ENCODE assay signal across 8 cellular contexts in the genomic region with DNA sequence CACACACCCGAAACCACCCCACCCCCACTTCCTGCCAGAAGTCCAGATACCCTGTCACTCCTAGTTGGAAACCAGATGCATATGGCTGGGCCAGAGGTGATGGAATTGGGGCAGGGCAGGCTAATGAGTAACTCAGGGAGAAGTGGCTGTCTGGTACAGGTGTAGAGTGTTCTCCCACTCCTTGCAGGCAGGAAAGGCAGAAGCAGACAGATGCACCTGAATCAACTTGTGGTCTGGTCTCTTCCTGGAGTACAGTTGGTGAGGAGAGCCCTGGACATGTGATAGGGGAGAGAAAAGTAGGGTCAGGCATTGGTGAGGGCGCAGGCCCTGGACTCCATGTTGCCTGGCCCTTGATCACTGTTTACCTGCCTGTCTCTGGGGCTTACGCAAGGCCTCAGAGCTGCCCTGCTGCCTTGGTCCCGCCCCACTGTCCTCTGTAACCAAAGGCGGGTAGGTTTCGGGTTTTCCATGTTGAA. TPM values are rescaled to one million over a fixed set of nuclear protein-coding genes. Genes with fewer than 3 reads are reported as not detected.
DNase-seq lines count a peak whose midpoint lies in the region; ATAC-seq, FAIRE-seq and TF ChIP-seq lines count a peak whose summit lies in the region.

No MANE protein-coding gene starts in this region.

- no peak overlapping the region for H3K4me3 ChIP-seq in CD8-positive, alpha-beta T cell (ENCODE audit: low read depth, low read length)

- H3K27ac Mint-ChIP-seq in CD8-positive, alpha-beta T cell, result no peak overlapping the region
- H3K27ac Mint-ChIP-seq in MCF 10A (ENCODE audit: low read depth, unreplicated experiment) (no peak overlapping the region), mesothelial cell of epicardium (peak overlapping the region; percentile 98)

- no peak overlapping the region for H3K27ac ChIP-seq in CD8-positive, alpha-beta T cell (ENCODE audit: low read depth, low read length)

- no peak for FAIRE-seq in H54 (lab: Jason Lieb, UNC)

- DNase-seq in CD8-positive, alpha-beta T cell, result no peak
- DNase-seq in KBM-7, result peak; percentile 45
- DNase-seq in MCF 10A (ENCODE audit: unreplicated experiment), result peak; percentile 71
- peak in 1 of 2 experiments; percentile 45 for DNase-seq in mesothelial cell of epicardium (ENCODE audit: low spot score in 2 of 2, unreplicated experiment in 2 of 2)
- no peak for DNase-seq in NCI-H1694 (lab: John Stamatoyannopoulos, UW)
- DNase-seq in H54 (ENCODE audit: insufficient read length, low spot score), result no peak

- H3K36me3 Mint-ChIP-seq in CD8-positive, alpha-beta T cell, result no peaks in the 10 kb centered on the region
- H3K36me3 Mint-ChIP-seq in MCF 10A (ENCODE audit: insufficient read depth, unreplicated experiment), result peaks cover 4% of the 10 kb centered on the region
- no peaks in the 10 kb centered on the region for H3K36me3 Mint-ChIP-seq in mesothelial cell of epicardium

- BruUV-seq in MCF 10A (replicated peaks; lab: Mats Ljungman, UMichigan), result no TSS peak

- in situ Hi-C loops in KBM-7 (cut with MboI; ENCODE audit: low pct_unique_long_range_greater_than_20kb, low sequenced_read_pairs), result no loop called here

- no peak for TF ChIP-seq CTCF in CD8-positive, alpha-beta T cell (IDR thresholded peaks at IDR 0.05)
- TF ChIP-seq CTCF in MCF 10A (IDR thresholded peaks at IDR 0.05; ENCODE audit: unreplicated experiment), result no peak
- no peak for TF ChIP-seq CTCF in mesothelial cell of epicardium (IDR thresholded peaks at IDR 0.05; ENCODE audit: unreplicated experiment)

- POLR2A ChIA-PET in CD8-positive, alpha-beta T cell (lab: Charles Lee), result no interaction called here
- POLR2A ChIA-PET in MCF 10A (lab: Yijun Ruan, JAX), result interaction anchor here (0.6 to 0.9 kb wide), 3 partner anchors 56 to 503 kb away, joined by 3 to 7 read pairs (median 3); no protein-coding TSS in a partner anchor

- H3K9me3 Mint-ChIP-seq in CD8-positive, alpha-beta T cell, result no peaks in the 10 kb centered on the region
- H3K9me3 Mint-ChIP-seq in MCF 10A (ENCODE audit: unreplicated experiment), result no peaks in the 10 kb centered on the region
- H3K9me3 Mint-ChIP-seq in mesothelial cell of epicardium, result no peaks in the 10 kb centered on the region

- CTCF ChIA-PET in CD8-positive, alpha-beta T cell (lab: Charles Lee), result interaction anchor here (0.6 kb wide), 1 partner anchor 78 kb away, joined by 3 read pairs; no protein-coding TSS in a partner anchor
- CTCF ChIA-PET in MCF 10A (lab: Yijun Ruan, JAX), result interaction anchor here (0.5 kb wide), 1 partner anchor 78 kb away, joined by 6 read pairs; no protein-coding TSS in a partner anchor

- H3K36me3 ChIP-seq in CD8-positive, alpha-beta T cell (ENCODE audit: insufficient read depth, low read length), result no peaks in the 10 kb centered on the region

- peak overlapping the region; percentile 8 for H3K4me3 Mint-ChIP-seq in CD8-positive, alpha-beta T cell
- no peak overlapping the region for H3K4me3 Mint-ChIP-seq in MCF 10A (ENCODE audit: unreplicated experiment)
- peak overlapping the region; percentile 75 for H3K4me3 Mint-ChIP-seq in mesothelial cell of epicardium

- ATAC-seq in CD8-positive, alpha-beta T cell, result no peak
- ATAC-seq in HG03097 (IDR thresholded peaks at IDR 0.05; ENCODE audit: low FRiP score, unreplicated experiment) (no peak), HG03196 (IDR thresholded peaks at IDR 0.05; ENCODE audit: unreplicated experiment) (no peak)

- intact Hi-C loops in CD8-positive, alpha-beta T cell (cut with DNase I, micrococcal nuclease), result loop anchor here in 1 of 2 experiments (5.0 kb wide), 1 partner anchor 71 kb away; no protein-coding TSS in a partner anchor
- intact Hi-C loops in MCF 10A (cut with micrococcal nuclease), result loop anchor here (2.0 kb wide), 1 partner anchor 25 kb away; no protein-coding TSS in a partner anchor

- no peaks in the 10 kb centered on the region for H3K27me3 ChIP-seq in CD8-positive, alpha-beta T cell (ENCODE audit: insufficient read depth, low read length)

- H3K27me3 Mint-ChIP-seq in CD8-positive, alpha-beta T cell (ENCODE audit: low read depth), result no peaks in the 10 kb centered on the region
- no peaks in the 10 kb centered on the region for H3K27me3 Mint-ChIP-seq in MCF 10A (ENCODE audit: insufficient read depth, unreplicated experiment)
- peaks cover 17% of the 10 kb centered on the region for H3K27me3 Mint-ChIP-seq in mesothelial cell of epicardium (ENCODE audit: low read depth)

- H3K4me1 Mint-ChIP-seq in CD8-positive, alpha-beta T cell (ENCODE audit: low read depth), result peaks cover 28% of the 10 kb centered on the region
- H3K4me1 Mint-ChIP-seq in MCF 10A (ENCODE audit: insufficient read depth, unreplicated experiment) (peaks cover 28% of the 10 kb centered on the region), mesothelial cell of epicardium (peaks cover 45% of the 10 kb centered on the region)

- no peak for TF ChIP-seq POLR2A in H54 (IDR thresholded peaks at IDR 0.05; ENCODE audit: low read depth, low read length)

- no peaks in the 10 kb centered on the region for H3K9me3 ChIP-seq in CD8-positive, alpha-beta T cell (ENCODE audit: low read length)

- H3K4me1 ChIP-seq in CD8-positive, alpha-beta T cell (ENCODE audit: insufficient read depth, low read length), result peaks cover 21% of the 10 kb centered on the region

RNA-seq across cellular contexts. Expression of a gene that starts 2.5 kb away (rescaled TPM):
- total RNA-seq in CD8-positive, alpha-beta T cell, result under 1 TPM; 0.28 to 0.49 TPM
- total RNA-seq in MCF 10A (2022) (0.32 and 0.33 TPM in 2 replicates), mesothelial cell of epicardium (37.5 to 39.1 TPM (median 38.9 TPM) in 3 replicates)

RNA-seq across cellular contexts. Expression of a gene that starts 26.4 kb away (rescaled TPM):
- 1 to 10 TPM; 8.5 TPM for total RNA-seq in CD8-positive, alpha-beta T cell
- total RNA-seq in MCF 10A (2022), result 90.6 and 162 TPM in 2 replicates
- total RNA-seq in mesothelial cell of epicardium, result 14.8 to 17.3 TPM (median 17.3 TPM) in 3 replicates

RNA-seq across cellular contexts. Expression of a gene that starts 54.4 kb away (rescaled TPM):
- 10 to 100 TPM; 85.4 to 88.0 TPM for total RNA-seq in CD8-positive, alpha-beta T cell
- total RNA-seq in MCF 10A (2022), result 92.1 and 92.2 TPM in 2 replicates
- total RNA-seq in mesothelial cell of epicardium, result 169 to 182 TPM (median 179 TPM) in 3 replicates

Comparison
In these comparisons a context has a peak if more than half of its experiments do, and no peak if none do; other contexts are left out.
1. DNase-seq: peak in KBM-7 (single experiment) and MCF 10A (single experiment); none in CD8-positive, alpha-beta T cell (0 of 7), NCI-H1694 (single experiment) and H54 (single experiment).
2. RNA of a gene that starts 2.5 kb away (total RNA-seq): 37.5 to 39.1 TPM in mesothelial cell of epicardium; 0.28 to 0.49 TPM in CD8-positive, alpha-beta T cell and 0.32 to 0.33 TPM in MCF 10A; every median in the first group is over 10 times any median in the second.